26 cellular contexts compared by ENCODE assay signal in genomic region chr3:74122281-74122680, GRCh38.
"Had no signal": no experiment of that assay in that cellular context is flagged by ENCODE, and none has a peak within 500 bp of the region (broad histone marks: within the 10 kb centered on the region; RNA-seq: fewer than 3 reads in every experiment).

No MANE protein-coding gene starts in this region.

- ATAC-seq: left cardiac atrium; left lung; mucosa of descending colon; naive thymus-derived CD4-positive, alpha-beta T cell; natural killer cell treated with Interleukin-12 subunit alpha and Interleukin-12 subunit beta and Interleukin-15 and Interleukin-18, amount 100 ng/mL, for 72 hours; pancreas; right cardiac atrium; sciatic nerve; stimulated activated effector memory CD8-positive, alpha-beta T cell treated with anti-CD3 and anti-CD28 coated beads, Interleukin-12 subunit alpha, Interleukin-12 subunit beta, amount 100 ng/mL, for 72 hours; upper lobe of right lung had no signal

- H3K27ac Mint-ChIP-seq: naive thymus-derived CD4-positive, alpha-beta T cell; natural killer cell treated with Interleukin-12 subunit alpha and Interleukin-12 subunit beta and Interleukin-15 and Interleukin-18, amount 100 ng/mL, for 72 hours; stimulated activated effector memory CD8-positive, alpha-beta T cell treated with anti-CD3 and anti-CD28 coated beads, Interleukin-12 subunit alpha, Interleukin-12 subunit beta, amount 100 ng/mL, for 72 hours; stimulated activated naive CD8-positive, alpha-beta T cell treated with anti-CD3 and anti-CD28 coated beads, Interleukin-15, Interleukin-2, amounts not matched to agents 100 ng/mL and 50 ng/mL, for 24 hours had no signal

- H3K4me1 Mint-ChIP-seq: naive thymus-derived CD4-positive, alpha-beta T cell; stimulated activated effector memory CD8-positive, alpha-beta T cell treated with anti-CD3 and anti-CD28 coated beads, Interleukin-12 subunit alpha, Interleukin-12 subunit beta, amount 100 ng/mL, for 72 hours had no signal

- H3K4me1 ChIP-seq: left lung, pancreas, prostate gland, spleen, suprapubic skin, tibial artery, upper lobe of right lung had no signal

- DNase-seq: hippocampal formation; kidney glomerular epithelial cell; left cardiac atrium; left lung; midbrain; mucosa of descending colon; naive thymus-derived CD4-positive, alpha-beta T cell; pancreas; posterior cingulate gyrus; retina; right cardiac atrium; small intestine; spleen; stimulated activated CD4-positive, alpha-beta T cell treated with anti-CD3 and anti-CD28 coated beads, Interleukin-4, amount 100 ng/mL, for 24 hours; stimulated activated naive CD4-positive, alpha-beta T cell; tibial artery; trophoblast cell; upper lobe of right lung had no signal

- H3K27me3 ChIP-seq: left lung, spleen, suprapubic skin, tibial artery, upper lobe of right lung had no signal

- H3K36me3 Mint-ChIP-seq: natural killer cell treated with Interleukin-12 subunit alpha and Interleukin-12 subunit beta and Interleukin-15 and Interleukin-18, amount 100 ng/mL, for 72 hours; stimulated activated effector memory CD8-positive, alpha-beta T cell treated with anti-CD3 and anti-CD28 coated beads, Interleukin-12 subunit alpha, Interleukin-12 subunit beta, amount 100 ng/mL, for 72 hours had no signal

- H3K4me3 Mint-ChIP-seq: naive thymus-derived CD4-positive, alpha-beta T cell; natural killer cell treated with Interleukin-12 subunit alpha and Interleukin-12 subunit beta and Interleukin-15 and Interleukin-18, amount 100 ng/mL, for 72 hours; stimulated activated effector memory CD8-positive, alpha-beta T cell treated with anti-CD3 and anti-CD28 coated beads, Interleukin-12 subunit alpha, Interleukin-12 subunit beta, amount 100 ng/mL, for 72 hours; stimulated activated naive CD8-positive, alpha-beta T cell treated with anti-CD3 and anti-CD28 coated beads, Interleukin-15, Interleukin-2, amounts not matched to agents 100 ng/mL and 50 ng/mL, for 24 hours had no signal

- H3K27me3 Mint-ChIP-seq: naive thymus-derived CD4-positive, alpha-beta T cell; natural killer cell treated with Interleukin-12 subunit alpha and Interleukin-12 subunit beta and Interleukin-15 and Interleukin-18, amount 100 ng/mL, for 72 hours; stimulated activated naive CD8-positive, alpha-beta T cell treated with anti-CD3 and anti-CD28 coated beads, Interleukin-15, Interleukin-2, amounts not matched to agents 100 ng/mL and 50 ng/mL, for 24 hours had no signal

- H3K36me3 ChIP-seq: left lung, pancreas, prostate gland, spleen, suprapubic skin, thoracic aorta, tibial artery, upper lobe of right lung had no signal

- H3K9me3 ChIP-seq: mucosa of descending colon, pancreas, prostate gland, suprapubic skin, thoracic aorta, tibial artery, upper lobe of right lung had no signal

- H3K4me3 ChIP-seq: left lung, lung, mucosa of descending colon, pancreas, prostate gland, spleen, suprapubic skin, thoracic aorta, tibial artery, upper lobe of right lung had no signal

- H3K27ac ChIP-seq: left lung, pancreas, prostate gland, spleen, suprapubic skin, thoracic aorta, tibial artery, upper lobe of right lung had no signal
